ENCODE assay signal across 23 cellular contexts in genomic region chr5:35790462-35790822, GRCh38.
DNase-seq lines count a peak whose midpoint lies in the region; ATAC-seq lines count a peak whose summit lies in the region.
"Had no signal": no experiment of that assay in that cellular context is flagged by ENCODE, and none has a peak within 500 bp of the region (broad histone marks: within the 10 kb centered on the region; RNA-seq: fewer than 3 reads in every experiment).

No MANE protein-coding gene starts in this region.

- no peak for ATAC-seq in stimulated activated naive CD8-positive, alpha-beta T cell treated with anti-CD3 and anti-CD28 coated beads, Interleukin-15, Interleukin-2, amounts not matched to agents 100 U/mL and 50 U/mL, for 24 hours
- no peak for ATAC-seq in activated naive CD8-positive, alpha-beta T cell treated with anti-CD3 and anti-CD28 coated beads, Interleukin-2, amount 50 U/mL, for 24 hours
- no peak for ATAC-seq in HG03097 (IDR thresholded peaks at IDR 0.05; ENCODE audit: low FRiP score, unreplicated experiment)
- ATAC-seq: body of pancreas, heart right ventricle, left colon, right lobe of liver had no signal

- no peaks in the 10 kb centered on the region for H3K27me3 Mint-ChIP-seq in T-helper 1 cell treated with Interleukin-12 subunit alpha and Interleukin-12 subunit beta and Interleukin-4 antibody, amounts not matched to agents 30 μg/mL and 1 μg/mL, for 36 hours (ENCODE audit: low read depth)
- no peaks in the 10 kb centered on the region for H3K27me3 Mint-ChIP-seq in stimulated activated naive CD8-positive, alpha-beta T cell treated with anti-CD3 and anti-CD28 coated beads, Interleukin-15, Interleukin-2, amounts not matched to agents 100 ng/mL and 50 ng/mL, for 24 hours
- no peaks in the 10 kb centered on the region for H3K27me3 Mint-ChIP-seq in activated naive CD8-positive, alpha-beta T cell treated with anti-CD3 and anti-CD28 coated beads, Interleukin-2, amount 50 U/mL, for 24 hours

- H3K27ac Mint-ChIP-seq in T-helper 1 cell treated with Interleukin-12 subunit alpha and Interleukin-12 subunit beta and Interleukin-4 antibody, amounts not matched to agents 30 μg/mL and 1 μg/mL, for 36 hours, result peak overlapping the region; percentile 71
- peak overlapping the region; percentile 78 for H3K27ac Mint-ChIP-seq in stimulated activated naive CD8-positive, alpha-beta T cell treated with anti-CD3 and anti-CD28 coated beads, Interleukin-15, Interleukin-2, amounts not matched to agents 100 ng/mL and 50 ng/mL, for 24 hours
- H3K27ac Mint-ChIP-seq in activated naive CD8-positive, alpha-beta T cell treated with anti-CD3 and anti-CD28 coated beads, Interleukin-2, amount 50 U/mL, for 24 hours, result peak overlapping the region; percentile 78

- H3K9me3 Mint-ChIP-seq in T-helper 1 cell treated with Interleukin-12 subunit alpha and Interleukin-12 subunit beta and Interleukin-4 antibody, amounts not matched to agents 30 μg/mL and 1 μg/mL, for 36 hours, result no peaks in the 10 kb centered on the region
- H3K9me3 Mint-ChIP-seq in stimulated activated naive CD8-positive, alpha-beta T cell treated with anti-CD3 and anti-CD28 coated beads, Interleukin-15, Interleukin-2, amounts not matched to agents 100 ng/mL and 50 ng/mL, for 24 hours, result no peaks in the 10 kb centered on the region
- H3K9me3 Mint-ChIP-seq in activated naive CD8-positive, alpha-beta T cell treated with anti-CD3 and anti-CD28 coated beads, Interleukin-2, amount 50 U/mL, for 24 hours, result no peaks in the 10 kb centered on the region
- H3K9me3 Mint-ChIP-seq: CD4-positive, CD25-positive, alpha-beta regulatory T cell had no signal

- DNase-seq in T-helper 1 cell, result no peak
- DNase-seq in stimulated activated naive CD8-positive, alpha-beta T cell treated with anti-CD3 and anti-CD28 coated beads, Interleukin-15, Interleukin-2, amounts not matched to agents 100 U/mL and 50 U/mL, for 24 hours, result no peak
- no peak for DNase-seq in activated naive CD8-positive, alpha-beta T cell treated with anti-CD3 and anti-CD28 coated beads, Interleukin-2, amount 50 U/mL, for 24 hours
- no peak for DNase-seq in cerebellum (ENCODE audit: low spot score)
- DNase-seq in foreskin melanocyte, result no peak
- DNase-seq: activated CD4-positive, CD25-positive, alpha-beta regulatory T cell; body of pancreas; CD4-positive, CD25-positive, alpha-beta regulatory T cell; DMS153; erythroblast; heart right ventricle; KG1; left colon; MM.1S; NCI-H1417 treated with DMSO at 0.1 percent for 48 hours; NCI-H2081 treated with DMSO at 0.1 percent for 48 hours; NCI-H345; NCI-H82; right lobe of liver; stomach had no signal

- no peak overlapping the region for H3K4me3 Mint-ChIP-seq in T-helper 1 cell treated with Interleukin-12 subunit alpha and Interleukin-12 subunit beta and Interleukin-4 antibody, amounts not matched to agents 30 μg/mL and 1 μg/mL, for 36 hours
- H3K4me3 Mint-ChIP-seq in stimulated activated naive CD8-positive, alpha-beta T cell treated with anti-CD3 and anti-CD28 coated beads, Interleukin-15, Interleukin-2, amounts not matched to agents 100 ng/mL and 50 ng/mL, for 24 hours, result peak overlapping the region; percentile 24
- peak overlapping the region; percentile 22 for H3K4me3 Mint-ChIP-seq in activated naive CD8-positive, alpha-beta T cell treated with anti-CD3 and anti-CD28 coated beads, Interleukin-2, amount 50 U/mL, for 24 hours
- H3K4me3 Mint-ChIP-seq: CD4-positive, CD25-positive, alpha-beta regulatory T cell had no signal

- peaks cover 4% of the 10 kb centered on the region for H3K36me3 Mint-ChIP-seq in T-helper 1 cell treated with Interleukin-12 subunit alpha and Interleukin-12 subunit beta and Interleukin-4 antibody, amounts not matched to agents 30 μg/mL and 1 μg/mL, for 36 hours (ENCODE audit: low read depth)
- H3K36me3 Mint-ChIP-seq in stimulated activated naive CD8-positive, alpha-beta T cell treated with anti-CD3 and anti-CD28 coated beads, Interleukin-15, Interleukin-2, amounts not matched to agents 100 ng/mL and 50 ng/mL, for 24 hours (ENCODE audit: low read depth), result no peaks in the 10 kb centered on the region
- H3K36me3 Mint-ChIP-seq in activated naive CD8-positive, alpha-beta T cell treated with anti-CD3 and anti-CD28 coated beads, Interleukin-2, amount 50 U/mL, for 24 hours (ENCODE audit: low read depth), result peaks cover 2% of the 10 kb centered on the region
- H3K36me3 Mint-ChIP-seq: CD4-positive, CD25-positive, alpha-beta regulatory T cell had no signal

- H3K4me1 Mint-ChIP-seq in T-helper 1 cell treated with Interleukin-12 subunit alpha and Interleukin-12 subunit beta and Interleukin-4 antibody, amounts not matched to agents 30 μg/mL and 1 μg/mL, for 36 hours (ENCODE audit: low read depth), result peaks cover 76% of the 10 kb centered on the region
- H3K4me1 Mint-ChIP-seq in stimulated activated naive CD8-positive, alpha-beta T cell treated with anti-CD3 and anti-CD28 coated beads, Interleukin-15, Interleukin-2, amounts not matched to agents 100 ng/mL and 50 ng/mL, for 24 hours (ENCODE audit: low read depth), result peaks cover 95% of the 10 kb centered on the region
- peaks cover 90% of the 10 kb centered on the region for H3K4me1 Mint-ChIP-seq in activated naive CD8-positive, alpha-beta T cell treated with anti-CD3 and anti-CD28 coated beads, Interleukin-2, amount 50 U/mL, for 24 hours
